Comparison of ENCODE assay signal across 25 cellular contexts in the genomic region with DNA sequence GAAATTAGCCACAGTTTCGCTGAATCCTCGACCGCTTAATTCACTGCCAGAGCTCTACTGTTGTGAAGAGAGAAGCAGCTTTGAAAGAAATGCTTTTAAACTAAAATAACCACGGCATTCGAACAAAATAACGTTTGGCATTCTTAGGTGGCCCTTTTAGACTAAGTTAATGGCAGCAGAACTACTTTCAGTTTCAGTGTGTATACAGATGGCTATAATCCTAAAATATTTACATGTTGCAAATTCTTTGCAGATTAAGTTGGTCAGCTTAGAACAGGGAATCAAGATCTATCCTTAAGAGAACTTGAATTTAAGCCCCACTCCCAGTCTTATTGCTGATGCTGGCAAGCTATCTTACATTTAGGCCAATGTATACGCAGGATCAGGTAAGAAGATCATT.
DNase-seq lines count a peak whose midpoint lies in the region; ATAC-seq, FAIRE-seq and TF ChIP-seq lines count a peak whose summit lies in the region.
"Had no signal": no experiment of that assay in that cellular context is flagged by ENCODE, and none has a peak within 500 bp of the region (broad histone marks: within the 10 kb centered on the region; RNA-seq: fewer than 3 reads in every experiment).

No MANE protein-coding gene starts in this region.

- H3K4me1 Mint-ChIP-seq in neural progenitor cell (no peaks in the 10 kb centered on the region), WTC11 (no peaks in the 10 kb centered on the region)
- H3K4me1 Mint-ChIP-seq: activated naive CD4-positive, alpha-beta T cell treated with anti-CD3 and anti-CD28 coated beads, Interleukin-2, amount 50 U/mL, for 24 hours; T-helper 17 cell had no signal

- no peak for TF ChIP-seq CTCF in D721Med (IDR thresholded peaks at IDR 0.05; ENCODE audit: insufficient read depth, missing control alignments)
- no peak for TF ChIP-seq CTCF in fibroblast of lung (conservative IDR thresholded peaks at IDR 0.05 in 1 of 2, IDR thresholded peaks at IDR 0.05 in 1 of 2; ENCODE audit: low read depth in 1 of 2, low read length in 2 of 2)
- TF ChIP-seq CTCF in neural progenitor cell (IDR thresholded peaks at IDR 0.05), result no peak
- TF ChIP-seq CTCF in WTC11 (IDR thresholded peaks at IDR 0.05), result no peak

- DNase-seq in D721Med (ENCODE audit: insufficient read length, low spot score) (peak; percentile 52), NCI-H82 treated with DMSO at 0.1 percent for 48 hours (lab: John Stamatoyannopoulos, UW; ENCODE audit: unreplicated experiment) (peak; percentile 33), fibroblast of lung (ENCODE audit: low read depth in 2 of 2) (peak; percentile 14 to 26), neural progenitor cell (ENCODE audit: low spot score) (no peak), globus pallidus (ENCODE audit: low spot score) (no peak), GOT3 (lab: John Stamatoyannopoulos, UW) (no peak), WTC11 (ENCODE audit: low spot score) (no peak)
- DNase-seq: activated CD4-positive, alpha-beta T cell treated with anti-CD3 and anti-CD28 coated beads for 48 hours; body of pancreas; CD4-positive, CD25-positive, alpha-beta regulatory T cell; DMS 273 treated with DMSO at 0.1 percent for 48 hours; GF-D8; glutamatergic neuron; left cardiac atrium; naive thymus-derived CD8-positive, alpha-beta T cell; NCI-H2107; NCI-H510A; ovary; right cardiac atrium; substantia nigra; T-helper 17 cell had no signal

- no peak overlapping the region for H3K27ac ChIP-seq in fibroblast of lung (ENCODE audit: insufficient read depth, low read length)
- H3K27ac ChIP-seq in neural progenitor cell, result peak overlapping the region; percentile 11
- H3K27ac ChIP-seq: body of pancreas, ovary, SK-N-MC, vagina had no signal

- FAIRE-seq in D721Med (lab: Jason Lieb, UNC), result peak; percentile 98

- H3K79me2 ChIP-seq in fibroblast of lung (ENCODE audit: control insufficient read depth, insufficient read depth, low read length) (no peaks in the 10 kb centered on the region), neural progenitor cell (ENCODE audit: low read depth) (no peaks in the 10 kb centered on the region)

- no peaks in the 10 kb centered on the region for H3K36me3 ChIP-seq in fibroblast of lung (ENCODE audit: control insufficient read depth, insufficient read depth, low read length)
- no peaks in the 10 kb centered on the region for H3K36me3 ChIP-seq in neural progenitor cell
- H3K36me3 ChIP-seq: ovary, vagina had no signal

- CTCF ChIA-PET in WTC11 (lab: Charles Lee), result no interaction called here

- H4K20me1 ChIP-seq in fibroblast of lung (ENCODE audit: control insufficient read depth, extremely low read depth, insufficient read depth, low read length), result no peaks in the 10 kb centered on the region
- H4K20me1 ChIP-seq in neural progenitor cell (ENCODE audit: low read depth), result no peaks in the 10 kb centered on the region

- H3K4me1 ChIP-seq in fibroblast of lung (ENCODE audit: control insufficient read depth, extremely low read depth, insufficient read depth, low read length) (no peaks in the 10 kb centered on the region), neural progenitor cell (peaks cover 11% of the 10 kb centered on the region)
- H3K4me1 ChIP-seq: body of pancreas, vagina had no signal

- H2AFZ ChIP-seq in fibroblast of lung (ENCODE audit: low read length) (peak overlapping the region; percentile 44), neural progenitor cell (replicated peaks) (peak overlapping the region; percentile 20)

- H3K4me3 ChIP-seq in fibroblast of lung (replicated peaks in 1 of 4; ENCODE audit: control extremely low read depth in 1 of 4, insufficient read depth in 1 of 4, low read depth in 3 of 4, low read length in 4 of 4) (peak overlapping the region in 3 of 4 experiments; percentile 2 to 37 (median 5)), neural progenitor cell (no peak overlapping the region)
- H3K4me3 ChIP-seq: body of pancreas, ovary, SK-N-MC, vagina had no signal

- H3K4me3 Mint-ChIP-seq in neural progenitor cell (no peak overlapping the region), WTC11 (no peak overlapping the region)
- H3K4me3 Mint-ChIP-seq: activated naive CD4-positive, alpha-beta T cell treated with anti-CD3 and anti-CD28 coated beads, Interleukin-2, amount 50 U/mL, for 24 hours; CD4-positive, CD25-positive, alpha-beta regulatory T cell; T-helper 17 cell had no signal

- H3K9me3 Mint-ChIP-seq in neural progenitor cell (no peaks in the 10 kb centered on the region), WTC11 (no peaks in the 10 kb centered on the region)

- H3K27ac Mint-ChIP-seq in neural progenitor cell (no peak overlapping the region), WTC11 (no peak overlapping the region)
- H3K27ac Mint-ChIP-seq: activated naive CD4-positive, alpha-beta T cell treated with anti-CD3 and anti-CD28 coated beads, Interleukin-2, amount 50 U/mL, for 24 hours; naive thymus-derived CD8-positive, alpha-beta T cell; T-helper 17 cell had no signal

- H3K27me3 ChIP-seq in fibroblast of lung (ENCODE audit: control insufficient read depth, insufficient read depth, low read length) (no peaks in the 10 kb centered on the region), neural progenitor cell (no peaks in the 10 kb centered on the region)
- H3K27me3 ChIP-seq: body of pancreas, ovary, vagina had no signal

- H3K4me2 ChIP-seq in fibroblast of lung (ENCODE audit: extremely low read depth, insufficient read depth, low read length) (peak overlapping the region; percentile 53), neural progenitor cell (no peak overlapping the region)

- peaks cover 4% of the 10 kb centered on the region for H3F3A ChIP-seq in neural progenitor cell (ENCODE audit: low read depth)

- H3K27me3 Mint-ChIP-seq in neural progenitor cell (ENCODE audit: insufficient read depth, low read depth) (peaks cover 3% of the 10 kb centered on the region), WTC11 (ENCODE audit: low read depth) (no peaks in the 10 kb centered on the region)
- H3K27me3 Mint-ChIP-seq: activated naive CD4-positive, alpha-beta T cell treated with anti-CD3 and anti-CD28 coated beads, Interleukin-2, amount 50 U/mL, for 24 hours; CD4-positive, CD25-positive, alpha-beta regulatory T cell; naive thymus-derived CD8-positive, alpha-beta T cell; T-helper 17 cell had no signal

- no peak for ATAC-seq in HG03097 (IDR thresholded peaks at IDR 0.05; ENCODE audit: low FRiP score, unreplicated experiment)
- no peak for ATAC-seq in WTC11
- ATAC-seq: body of pancreas; left cardiac atrium; naive thymus-derived CD8-positive, alpha-beta T cell; right cardiac atrium; T-helper 17 cell had no signal

- peaks cover 1% of the 10 kb centered on the region for H3K36me3 Mint-ChIP-seq in neural progenitor cell
- no peaks in the 10 kb centered on the region for H3K36me3 Mint-ChIP-seq in WTC11
- H3K36me3 Mint-ChIP-seq: CD4-positive, CD25-positive, alpha-beta regulatory T cell had no signal

- H3K9me3 ChIP-seq in fibroblast of lung (ENCODE audit: control insufficient read depth, insufficient read depth, low read depth, low read length), result no peaks in the 10 kb centered on the region
- no peaks in the 10 kb centered on the region for H3K9me3 ChIP-seq in neural progenitor cell (ENCODE audit: low read depth)
- H3K9me3 ChIP-seq: body of pancreas, ovary, vagina had no signal

- H3K9ac ChIP-seq in fibroblast of lung (ENCODE audit: insufficient read depth, low read length) (no peak overlapping the region), neural progenitor cell (no peak overlapping the region)

- POLR2A ChIA-PET in WTC11 (lab: Charles Lee), result no interaction called here

TF ChIP-seq in WTC11, 78 proteins besides CTCF, POLR2A, EP300 and RAD21 (continues in another document):
- TF ChIP-seq, protein P1, sequence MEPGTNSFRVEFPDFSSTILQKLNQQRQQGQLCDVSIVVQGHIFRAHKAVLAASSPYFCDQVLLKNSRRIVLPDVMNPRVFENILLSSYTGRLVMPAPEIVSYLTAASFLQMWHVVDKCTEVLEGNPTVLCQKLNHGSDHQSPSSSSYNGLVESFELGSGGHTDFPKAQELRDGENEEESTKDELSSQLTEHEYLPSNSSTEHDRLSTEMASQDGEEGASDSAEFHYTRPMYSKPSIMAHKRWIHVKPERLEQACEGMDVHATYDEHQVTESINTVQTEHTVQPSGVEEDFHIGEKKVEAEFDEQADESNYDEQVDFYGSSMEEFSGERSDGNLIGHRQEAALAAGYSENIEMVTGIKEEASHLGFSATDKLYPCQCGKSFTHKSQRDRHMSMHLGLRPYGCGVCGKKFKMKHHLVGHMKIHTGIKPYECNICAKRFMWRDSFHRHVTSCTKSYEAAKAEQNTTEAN (CRISPR knock-in tag; IDR thresholded peaks at IDR 0.05), result no peak
- no peak for TF ChIP-seq ATF1 (CRISPR knock-in tag; IDR thresholded peaks at IDR 0.05)
- TF ChIP-seq, protein P2, sequence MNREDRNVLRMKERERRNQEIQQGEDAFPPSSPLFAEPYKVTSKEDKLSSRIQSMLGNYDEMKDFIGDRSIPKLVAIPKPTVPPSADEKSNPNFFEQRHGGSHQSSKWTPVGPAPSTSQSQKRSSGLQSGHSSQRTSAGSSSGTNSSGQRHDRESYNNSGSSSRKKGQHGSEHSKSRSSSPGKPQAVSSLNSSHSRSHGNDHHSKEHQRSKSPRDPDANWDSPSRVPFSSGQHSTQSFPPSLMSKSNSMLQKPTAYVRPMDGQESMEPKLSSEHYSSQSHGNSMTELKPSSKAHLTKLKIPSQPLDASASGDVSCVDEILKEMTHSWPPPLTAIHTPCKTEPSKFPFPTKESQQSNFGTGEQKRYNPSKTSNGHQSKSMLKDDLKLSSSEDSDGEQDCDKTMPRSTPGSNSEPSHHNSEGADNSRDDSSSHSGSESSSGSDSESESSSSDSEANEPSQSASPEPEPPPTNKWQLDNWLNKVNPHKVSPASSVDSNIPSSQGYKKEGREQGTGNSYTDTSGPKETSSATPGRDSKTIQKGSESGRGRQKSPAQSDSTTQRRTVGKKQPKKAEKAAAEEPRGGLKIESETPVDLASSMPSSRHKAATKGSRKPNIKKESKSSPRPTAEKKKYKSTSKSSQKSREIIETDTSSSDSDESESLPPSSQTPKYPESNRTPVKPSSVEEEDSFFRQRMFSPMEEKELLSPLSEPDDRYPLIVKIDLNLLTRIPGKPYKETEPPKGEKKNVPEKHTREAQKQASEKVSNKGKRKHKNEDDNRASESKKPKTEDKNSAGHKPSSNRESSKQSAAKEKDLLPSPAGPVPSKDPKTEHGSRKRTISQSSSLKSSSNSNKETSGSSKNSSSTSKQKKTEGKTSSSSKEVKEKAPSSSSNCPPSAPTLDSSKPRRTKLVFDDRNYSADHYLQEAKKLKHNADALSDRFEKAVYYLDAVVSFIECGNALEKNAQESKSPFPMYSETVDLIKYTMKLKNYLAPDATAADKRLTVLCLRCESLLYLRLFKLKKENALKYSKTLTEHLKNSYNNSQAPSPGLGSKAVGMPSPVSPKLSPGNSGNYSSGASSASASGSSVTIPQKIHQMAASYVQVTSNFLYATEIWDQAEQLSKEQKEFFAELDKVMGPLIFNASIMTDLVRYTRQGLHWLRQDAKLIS (CRISPR knock-in tag; IDR thresholded peaks at IDR 0.05; ENCODE audit: borderline replicate concordance), result no peak

Comparison
In these comparisons a context has a peak if more than half of its experiments do, and no peak if none do; other contexts are left out.
1. DNase-seq: peak in D721Med (single experiment), NCI-H82 treated with DMSO at 0.1 percent for 48 hours (single experiment) and fibroblast of lung (2 of 2); none in neural progenitor cell (single experiment), globus pallidus (single experiment), GOT3 (single experiment) and WTC11 (single experiment).